In genomic region chr10:18649364-18649959, GRCh38 we compare ENCODE assay signal across 11 cellular contexts. TPM values are rescaled to one million over a fixed set of nuclear protein-coding genes. Genes with fewer than 3 reads are reported as not detected.
DNase-seq lines count a peak whose midpoint lies in the region; ATAC-seq, FAIRE-seq and TF ChIP-seq lines count a peak whose summit lies in the region.
"Had no signal": no experiment of that assay in that cellular context is flagged by ENCODE, and none has a peak within 500 bp of the region (broad histone marks: within the 10 kb centered on the region; RNA-seq: fewer than 3 reads in every experiment).

No MANE protein-coding gene starts in this region.

- peaks cover 4% of the 10 kb centered on the region; the same call in 2 of the 3 replicates for H3K4me1 Mint-ChIP-seq in GM23338
- H3K4me1 Mint-ChIP-seq in T-helper 1 cell treated with Interleukin-12 subunit alpha and Interleukin-12 subunit beta and Interleukin-4 antibody, amounts not matched to agents 30 μg/mL and 1 μg/mL, for 36 hours (ENCODE audit: low read depth): peaks cover 35% of the 10 kb centered on the region

- no peak for TF ChIP-seq RAD21 in A549 (conservative IDR thresholded peaks at IDR 0.05 in 1 of 2, IDR thresholded peaks at IDR 0.05 in 1 of 2)

- TF ChIP-seq CTCF in A549 (IDR thresholded peaks at IDR 0.05) (no peak), GM23338 (conservative IDR thresholded peaks at IDR 0.05; ENCODE audit: low read depth in 2 of 2) (no peak), fibroblast of villous mesenchyme (IDR thresholded peaks at IDR 0.05; ENCODE audit: insufficient read depth, low read depth, low read length) (no peak), left lung (IDR thresholded peaks at IDR 0.05) (no peak)

- CTCF ChIA-PET in A549 (lab: Yijun Ruan, JAX): interaction anchor here (1.8 kb wide), 1 partner anchor 13 kb away, joined by 4 read pairs; no protein-coding TSS in a partner anchor

- H2AFZ ChIP-seq in GM23338: no peak overlapping the region

- H3K4me1 ChIP-seq in A549: peaks cover 13% of the 10 kb centered on the region; the same call in 2 of the 3 replicates
- H3K4me1 ChIP-seq in GM23338 (ENCODE audit: insufficient read depth): 0 out of 2 replicates have a peak, but pooled peaks cover 2% of the 10 kb centered on the region
- H3K4me1 ChIP-seq in left lung: peaks cover 0 to 31% of the 10 kb centered on the region in 2 donors

- intact Hi-C loops in left lung (cut with DNase I): no loop called here

- peak overlapping the region; percentile 97 for H3K4me3 Mint-ChIP-seq in GM23338
- peak overlapping the region; percentile 93 for H3K4me3 Mint-ChIP-seq in T-helper 1 cell treated with Interleukin-12 subunit alpha and Interleukin-12 subunit beta and Interleukin-4 antibody, amounts not matched to agents 30 μg/mL and 1 μg/mL, for 36 hours

- no peaks in the 10 kb centered on the region for H3F3A ChIP-seq in GM23338 (replicated peaks; ENCODE audit: low read depth)

- TF ChIP-seq POLR2A in A549 (IDR thresholded peaks at IDR 0.05; ENCODE audit: low read length): no peak

- H3K27me3 ChIP-seq in GM23338 (ENCODE audit: insufficient read depth) (no peaks in the 10 kb centered on the region), left lung (no peaks in the 10 kb centered on the region)

- H3K27ac ChIP-seq in A549 (no peak overlapping the region), GM23338 (ENCODE audit: low read depth) (no peak overlapping the region), left lung (no peak overlapping the region), substantia nigra (ENCODE audit: low read depth, low read length, poor library complexity, severe bottlenecking) (no peak overlapping the region)
- H3K27ac ChIP-seq: psoas muscle had no signal

- WGBS in A549 (ENCODE audit: missing lambda C conversion rate): 76% methylated on average over 7 of the region's 7 CpGs

- no peak for TF ChIP-seq EP300 in A549 (IDR thresholded peaks at IDR 0.05)

- no peaks in the 10 kb centered on the region for H3K9me3 Mint-ChIP-seq in GM23338
- no peaks in the 10 kb centered on the region for H3K9me3 Mint-ChIP-seq in T-helper 1 cell treated with Interleukin-12 subunit alpha and Interleukin-12 subunit beta and Interleukin-4 antibody, amounts not matched to agents 30 μg/mL and 1 μg/mL, for 36 hours

- DNase-seq in A549 (ENCODE audit: low read depth in 1 of 2, low spot score in 1 of 2) (no peak), GM23338 (ENCODE audit: low spot score) (no peak), fibroblast of villous mesenchyme (ENCODE audit: low read depth) (no peak), left lung (no peak), substantia nigra (lab: John Stamatoyannopoulos, UW) (no peak), SW480 (ENCODE audit: low spot score) (no peak)
- DNase-seq: NCI-H187, psoas muscle, T-helper 9 cell had no signal

- FAIRE-seq in A549 (lab: Jason Lieb, UNC): no peak

- H4K20me1 ChIP-seq in GM23338 (replicated peaks; ENCODE audit: insufficient read depth): no peaks in the 10 kb centered on the region

- no peak overlapping the region for H3K27ac Mint-ChIP-seq in GM23338
- peak overlapping the region; percentile 98 for H3K27ac Mint-ChIP-seq in T-helper 1 cell treated with Interleukin-12 subunit alpha and Interleukin-12 subunit beta and Interleukin-4 antibody, amounts not matched to agents 30 μg/mL and 1 μg/mL, for 36 hours

- H3K9me2 ChIP-seq in GM23338 (ENCODE audit: insufficient read depth): no peaks in the 10 kb centered on the region

- H3K79me2 ChIP-seq in GM23338 (replicated peaks; ENCODE audit: insufficient read depth): peaks cover 32% of the 10 kb centered on the region

- H3K36me3 Mint-ChIP-seq in GM23338 (ENCODE audit: low read depth): peaks cover 4% of the 10 kb centered on the region; the same call in 1 of the 3 replicates
- peaks cover 10% of the 10 kb centered on the region for H3K36me3 Mint-ChIP-seq in T-helper 1 cell treated with Interleukin-12 subunit alpha and Interleukin-12 subunit beta and Interleukin-4 antibody, amounts not matched to agents 30 μg/mL and 1 μg/mL, for 36 hours (ENCODE audit: low read depth)

- H3K4me2 ChIP-seq in A549 (peak overlapping the region; percentile 92), GM23338 (peak overlapping the region; percentile 95)

- no peak overlapping the region for H3K4me3 ChIP-seq in A549
- H3K4me3 ChIP-seq in GM23338: peak overlapping the region; percentile 91
- H3K4me3 ChIP-seq in fibroblast of villous mesenchyme (ENCODE audit: low read depth, low read length): peak overlapping the region; percentile 87
- peak overlapping the region in 1 of 2 donors; percentile 62 for H3K4me3 ChIP-seq in left lung

- H3K9me3 ChIP-seq in A549 (no peaks in the 10 kb centered on the region), left lung (no peaks in the 10 kb centered on the region)
- H3K9me3 ChIP-seq: psoas muscle had no signal

- ATAC-seq in A549: no peak
- ATAC-seq in GM23338: no peak
- ATAC-seq in HG03025 (IDR thresholded peaks at IDR 0.05; ENCODE audit: low FRiP score, unreplicated experiment): no peak
- no peak for ATAC-seq in left lung
- ATAC-seq: psoas muscle had no signal

- H3K27me3 Mint-ChIP-seq in GM23338 (ENCODE audit: insufficient read depth, low read depth, poor library complexity): no peaks in the 10 kb centered on the region
- H3K27me3 Mint-ChIP-seq in T-helper 1 cell treated with Interleukin-12 subunit alpha and Interleukin-12 subunit beta and Interleukin-4 antibody, amounts not matched to agents 30 μg/mL and 1 μg/mL, for 36 hours (ENCODE audit: low read depth): no peaks in the 10 kb centered on the region

- H3K36me3 ChIP-seq in GM23338 (ENCODE audit: insufficient read depth) (no peaks in the 10 kb centered on the region; the same call in 1 of the 2 replicates), left lung (peaks cover 0 to 28% of the 10 kb centered on the region in 2 donors)

- POLR2A ChIA-PET in A549 (lab: Yijun Ruan, JAX): no interaction called here

TF ChIP-seq in GM23338, 12 proteins besides CTCF, POLR2A, EP300 and RAD21:
- TF ChIP-seq NANOG (IDR thresholded peaks at IDR 0.05; ENCODE audit: borderline replicate concordance) (no peak), ZNF331 (CRISPR knock-in tag; IDR thresholded peaks at IDR 0.05; ENCODE audit: low read depth) (no peak), STAT1 (IDR thresholded peaks at IDR 0.05; ENCODE audit: unreplicated experiment) (no peak), ETS1 (IDR thresholded peaks at IDR 0.05) (no peak)

RNA-seq across cellular contexts. Expression of gene NSUN6, which starts 1.9 kb away (rescaled TPM):
- 11.7 and 14.7 TPM in 2 replicates for polyA plus RNA-seq in A549 (2011; rRNA removed)
- polyA plus RNA-seq in A549 (2012; cell fraction: cytosol; rRNA removed): 2.9 and 3.0 TPM in 2 replicates
- 2.6 and 5.7 TPM in 2 replicates for polyA plus RNA-seq in A549 (2012; cell fraction: nucleus; rRNA removed)
- polyA plus RNA-seq in A549 (2017; fragmentation: RNase III; extraction: RNeasy Plus Mini Kit Qiagen cat#74134 plus additional on column Dnase treatment): 6.3 to 6.5 TPM (median 6.5 TPM) in 3 replicates
- polyA minus RNA-seq in A549 (2011; rRNA and poly(A)+ RNA removed): 9.0 and 12.6 TPM in 2 replicates
- total RNA-seq in GM23338 (2014; rRNA removed; shearing (Covaris generic)): 12.5 and 18.1 TPM in 2 replicates
- polyA plus RNA-seq in GM23338 (2016; fragmentation: Nextera tagmentation; extraction: Ambion mirVana): 36.3 and 37.4 TPM in 2 replicates
- 6.8 and 8.6 TPM in 2 replicates for total RNA-seq in fibroblast of villous mesenchyme
- 10 to 100 TPM in 1 of 2 donors, 1 to 10 TPM in 1; 8.1 to 11.6 TPM for total RNA-seq in left lung

RNA-seq across cellular contexts. Expression of gene ARL5B, which starts 9.8 kb away (rescaled TPM):
- polyA plus RNA-seq in A549 (2011; rRNA removed) (16.0 and 24.5 TPM in 2 replicates), A549 (2017; fragmentation: RNase III; extraction: RNeasy Plus Mini Kit Qiagen cat#74134 plus additional on column Dnase treatment) (8.0 to 8.8 TPM (median 8.1 TPM) in 3 replicates), GM23338 (2016; fragmentation: Nextera tagmentation; extraction: Ambion mirVana) (21.5 and 22.8 TPM in 2 replicates)
- 2.0 and 2.5 TPM in 2 replicates for polyA plus RNA-seq in A549 (2012; cell fraction: cytosol; rRNA removed)
- polyA plus RNA-seq in A549 (2012; cell fraction: nucleus; rRNA removed): 2.7 and 5.1 TPM in 2 replicates
- 7.9 and 8.1 TPM in 2 replicates for polyA minus RNA-seq in A549 (2011; rRNA and poly(A)+ RNA removed)
- total RNA-seq in GM23338 (2014; rRNA removed; shearing (Covaris generic)): 76.4 and 82.0 TPM in 2 replicates
- total RNA-seq in fibroblast of villous mesenchyme (18.0 and 22.9 TPM in 2 replicates), left lung (10 to 100 TPM; 15.1 to 15.7 TPM)
